ENCODE assay signal across 19 cellular contexts in genomic region chr10:57823398-57823797, GRCh38.
DNase-seq lines count a peak whose midpoint lies in the region; ATAC-seq and TF ChIP-seq lines count a peak whose summit lies in the region.
"Had no signal": no experiment of that assay in that cellular context is flagged by ENCODE, and none has a peak within 500 bp of the region (broad histone marks: within the 10 kb centered on the region; RNA-seq: fewer than 3 reads in every experiment).

No MANE protein-coding gene starts in this region.

- H3K36me3 ChIP-seq in IMR-90 (ENCODE audit: control insufficient read depth, insufficient read depth, low read length) (no peaks in the 10 kb centered on the region), hepatocyte (replicated peaks; ENCODE audit: insufficient read depth, low read depth) (no peaks in the 10 kb centered on the region), H7 (replicated peaks; ENCODE audit: control insufficient read depth, insufficient read depth, low read length) (no peaks in the 10 kb centered on the region)
- H3K36me3 ChIP-seq: BLaER1 treated with 17β-estradiol and CSF1 and Interleukin-3, amounts not matched to agents 10 nM and 100 nM had no signal

- CTCF ChIA-PET in IMR-90 (lab: Yijun Ruan, JAX), result no interaction called here

- H2AFZ ChIP-seq in IMR-90 (replicated peaks; ENCODE audit: low read length, poor library complexity) (no peak overlapping the region), hepatocyte (no peak overlapping the region)

- no peak overlapping the region for H3K9ac ChIP-seq in IMR-90 (ENCODE audit: low read depth, low read length)
- H3K9ac ChIP-seq: BLaER1 treated with 17β-estradiol and CSF1 and Interleukin-3, amounts not matched to agents 10 nM and 100 nM had no signal

- no peak overlapping the region for H3K14ac ChIP-seq in IMR-90 (replicated peaks; ENCODE audit: low read depth, low read length)

- H3K4me2 ChIP-seq in IMR-90 (ENCODE audit: low read depth, low read length) (no peak overlapping the region), hepatocyte (peak overlapping the region; percentile 7)
- H3K4me2 ChIP-seq: BLaER1 treated with 17β-estradiol and CSF1 and Interleukin-3, amounts not matched to agents 10 nM and 100 nM had no signal

- H3K4me3 ChIP-seq in IMR-90 (ENCODE audit: insufficient read depth, low read depth, low read length) (no peak overlapping the region), hepatocyte (no peak overlapping the region), H7 (ENCODE audit: insufficient read depth, low read depth, low read length) (no peak overlapping the region)
- H3K4me3 ChIP-seq: BLaER1 treated with 17β-estradiol and CSF1 and Interleukin-3, amounts not matched to agents 10 nM and 100 nM had no signal

- DNase-seq in IMR-90 (no peak), hepatocyte (ENCODE audit: low spot score) (no peak), left lobe of liver (ENCODE audit: low spot score) (no peak), H7 (no peak), NCI-H2107 treated with DMSO at 0.1 percent for 48 hours (lab: John Stamatoyannopoulos, UW; ENCODE audit: unreplicated experiment) (no peak), Ammon's horn (ENCODE audit: low spot score) (no peak)
- DNase-seq: 8988T; ACHN; CD4-positive, alpha-beta memory T cell; CD4-positive, CD25-positive, alpha-beta regulatory T cell; CD8-positive, alpha-beta memory T cell; COR-L47; DMS 273 treated with DMSO at 0.1 percent for 48 hours; DMS53; DMS79 treated with DMSO at 0.1 percent for 48 hours; GF-D8 had no signal

- TF ChIP-seq CTCF in C4-2B (conservative IDR thresholded peaks at IDR 0.05), result no peak
- TF ChIP-seq CTCF in IMR-90 (conservative IDR thresholded peaks at IDR 0.05; ENCODE audit: low read depth, low read length), result no peak
- no peak for TF ChIP-seq CTCF in hepatocyte (IDR thresholded peaks at IDR 0.05; ENCODE audit: poor library complexity)

- H3K9me1 ChIP-seq in IMR-90 (ENCODE audit: insufficient read depth, low read length), result no peaks in the 10 kb centered on the region

- no peak overlapping the region for H2AK5ac ChIP-seq in IMR-90 (ENCODE audit: low read depth, low read length)

- H3K79me1 ChIP-seq in IMR-90 (ENCODE audit: low read depth in 1 of 2, low read length in 2 of 2), result no peaks in the 10 kb centered on the region

- no peak overlapping the region for H4K91ac ChIP-seq in IMR-90 (ENCODE audit: insufficient read depth, low read depth, low read length)

- H3K9me3 ChIP-seq in IMR-90 (ENCODE audit: control insufficient read depth, insufficient read depth, low read length), result no peaks in the 10 kb centered on the region
- H3K9me3 ChIP-seq in hepatocyte (ENCODE audit: low read depth), result no peaks in the 10 kb centered on the region
- H3K9me3 ChIP-seq: BLaER1 treated with 17β-estradiol and CSF1 and Interleukin-3, amounts not matched to agents 10 nM and 100 nM had no signal

- H3K79me2 ChIP-seq in hepatocyte, result no peaks in the 10 kb centered on the region

- no peak overlapping the region for H2AK9ac ChIP-seq in IMR-90 (replicated peaks; ENCODE audit: low read depth, low read length, poor library complexity)

- no peak overlapping the region for H2BK5ac ChIP-seq in IMR-90 (ENCODE audit: low read depth, low read length, poor library complexity, severe bottlenecking)

- no peak overlapping the region for H3K23ac ChIP-seq in IMR-90 (ENCODE audit: low read depth, low read length)

- H4K8ac ChIP-seq in IMR-90 (ENCODE audit: low read depth in 2 of 2, low read length in 2 of 2), result no peak overlapping the region

- no peak overlapping the region for H3K4ac ChIP-seq in IMR-90 (ENCODE audit: low read depth, low read length)

- H3K27me3 ChIP-seq in IMR-90 (ENCODE audit: control insufficient read depth, insufficient read depth, low read length) (no peaks in the 10 kb centered on the region), hepatocyte (no peaks in the 10 kb centered on the region), H7 (ENCODE audit: control insufficient read depth, insufficient read depth, low read length) (no peaks in the 10 kb centered on the region)
- H3K27me3 ChIP-seq: BLaER1 treated with 17β-estradiol and CSF1 and Interleukin-3, amounts not matched to agents 10 nM and 100 nM had no signal

- in situ Hi-C loops in IMR-90 (cut with MboI; ENCODE audit: low sequenced_read_pairs), result no loop called here

- H3K18ac ChIP-seq in IMR-90 (ENCODE audit: low read depth, low read length), result no peak overlapping the region

- TF ChIP-seq POLR2A in IMR-90 (IDR thresholded peaks at IDR 0.05; ENCODE audit: low read depth, low read length), result no peak

- no peak overlapping the region for H2BK120ac ChIP-seq in IMR-90 (ENCODE audit: low read depth, low read length)

- WGBS in IMR-90 (ENCODE audit: extremely low coverage in 2 of 2, insufficient read length in 1 of 2), 2 experiments, result 20% methylated on average over 1 of the region's 2 CpGs; no CpG with 5 or more reads in 1 of the 2 experiments
- 92% methylated on average over 2 of the region's 2 CpGs for WGBS in hepatocyte (ENCODE audit: low lambda C conversion rate, missing lambda C conversion rate)

- POLR2A ChIA-PET in IMR-90 (lab: Charles Lee; ENCODE audit: unreplicated experiment), result no interaction called here

- no peaks in the 10 kb centered on the region for H4K20me1 ChIP-seq in IMR-90 (ENCODE audit: insufficient read depth, low read length)
- H4K20me1 ChIP-seq in hepatocyte (ENCODE audit: insufficient read depth, poor library complexity, severe bottlenecking), result no peaks in the 10 kb centered on the region
- H4K20me1 ChIP-seq: BLaER1 treated with 17β-estradiol and CSF1 and Interleukin-3, amounts not matched to agents 10 nM and 100 nM had no signal

- no peak overlapping the region for H2BK20ac ChIP-seq in IMR-90 (ENCODE audit: low read depth, low read length)

- H3K4me1 ChIP-seq in IMR-90 (ENCODE audit: control insufficient read depth, insufficient read depth, low read length) (no peaks in the 10 kb centered on the region), hepatocyte (ENCODE audit: insufficient read depth) (peaks cover 14% of the 10 kb centered on the region)
- H3K4me1 ChIP-seq: BLaER1 treated with 17β-estradiol and CSF1 and Interleukin-3, amounts not matched to agents 10 nM and 100 nM had no signal

- H3K56ac ChIP-seq in IMR-90 (ENCODE audit: extremely low read depth, insufficient read depth, low read length), result no peak overlapping the region

- no peak for ATAC-seq in IMR-90 (ENCODE audit: low read depth)
- peak; percentile 87 for ATAC-seq in left lobe of liver
- no peak for ATAC-seq in HG02763 (IDR thresholded peaks at IDR 0.05; ENCODE audit: unreplicated experiment)

- no peaks in the 10 kb centered on the region for H3K9me2 ChIP-seq in hepatocyte (replicated peaks; ENCODE audit: insufficient read depth)

- H4K5ac ChIP-seq in IMR-90 (ENCODE audit: low read depth, low read length), result no peak overlapping the region

- dilution Hi-C loops in IMR-90 (cut with HindIII; ENCODE audit: low sequenced_read_pairs, unreplicated experiment), result no loop called here

- no peak for TF ChIP-seq RAD21 in IMR-90 (IDR thresholded peaks at IDR 0.05; ENCODE audit: low read length)

- H3K27ac ChIP-seq in C4-2B (peak overlapping the region; percentile 30; the same call in 1 of the 2 replicates), IMR-90 (ENCODE audit: insufficient read depth, low read length) (no peak overlapping the region), hepatocyte (no peak overlapping the region)
- H3K27ac ChIP-seq: BLaER1 treated with 17β-estradiol and CSF1 and Interleukin-3, amounts not matched to agents 10 nM and 100 nM had no signal

- intact Hi-C loops in IMR-90 (cut with micrococcal nuclease), result no loop called here

- BruUV-seq in IMR-90 (replicated peaks; lab: Mats Ljungman, UMichigan), result no TSS peak

- H2BK15ac ChIP-seq in IMR-90 (ENCODE audit: low read depth, low read length), result no peak overlapping the region

TF ChIP-seq in IMR-90, 13 proteins besides CTCF, POLR2A, EP300 and RAD21:
- no peak for TF ChIP-seq MAZ (IDR thresholded peaks at IDR 0.05; ENCODE audit: borderline replicate concordance, low read depth, low read length)
- TF ChIP-seq USF2 (IDR thresholded peaks at IDR 0.05; ENCODE audit: low read depth, low read length), result no peak
- no peak for TF ChIP-seq CHD1 (IDR thresholded peaks at IDR 0.05; ENCODE audit: low read depth, low read length)
- peak; percentile 36; the same call in 1 of the 2 replicates for TF ChIP-seq CEBPB (IDR thresholded peaks at IDR 0.05; ENCODE audit: low read depth, low read length)
- no peak for TF ChIP-seq MXI1 (IDR thresholded peaks at IDR 0.05; ENCODE audit: borderline replicate concordance, low read depth, low read length)
- TF ChIP-seq NFE2L2 (IDR thresholded peaks at IDR 0.05; ENCODE audit: low read depth, low read length), result no peak
- TF ChIP-seq FOS (IDR thresholded peaks at IDR 0.05; ENCODE audit: low read depth, low read length), result no peak
- TF ChIP-seq RFX5 (IDR thresholded peaks at IDR 0.05; ENCODE audit: low read depth, low read length), result no peak
